ENCODE assay signal across 8 cellular contexts in genomic region chr16:58629681-58630640, GRCh38. TPM values are rescaled to one million over a fixed set of nuclear protein-coding genes. Genes with fewer than 3 reads are reported as not detected.
DNase-seq lines count a peak whose midpoint lies in the region; ATAC-seq and TF ChIP-seq lines count a peak whose summit lies in the region.

Gene CNOT1, minus strand, starts transcription at chr16:58629826. Its CDS starts 30,489 bp downstream, at chr16:58599337.

- ATAC-seq in GM21717 (IDR thresholded peaks at IDR 0.05; ENCODE audit: unreplicated experiment) = peak; percentile 87

- no peaks in the 10 kb centered on the region for H3K9me3 ChIP-seq in mucosa of rectum (ENCODE audit: control insufficient read depth in 2 of 2, low read length in 2 of 2)

- no peaks in the 10 kb centered on the region for H3K27me3 ChIP-seq in mucosa of rectum (ENCODE audit: control insufficient read depth in 2 of 2, insufficient read depth in 2 of 2, low read length in 2 of 2)

- peak within 1 kb of the TSS; percentile 96 to 99 for H3K27ac ChIP-seq in mucosa of rectum (ENCODE audit: low read depth in 2 of 2, low read length in 2 of 2)

- no peaks in the 10 kb centered on the region for H3K9me3 Mint-ChIP-seq in activated T-cell treated with anti-CD3 and anti-CD28 coated beads, Interleukin-2, amount 50 U/mL, for 24 hours

- peaks cover 0 to 14% of the 10 kb centered on the region in 2 donors for H3K4me1 ChIP-seq in mucosa of rectum (ENCODE audit: control insufficient read depth in 2 of 2, insufficient read depth in 2 of 2, low read length in 2 of 2)

- H3K9ac ChIP-seq in mucosa of rectum (ENCODE audit: low read depth in 1 of 2, low read length in 2 of 2) = peak within 1 kb of the TSS; percentile 96 to 100

- peak; percentile 80 for TF ChIP-seq POLR2A in erythroblast (IDR thresholded peaks at IDR 0.05; ENCODE audit: low read length)

- peaks cover 46% of the 10 kb centered on the region for H3K36me3 Mint-ChIP-seq in activated T-cell treated with anti-CD3 and anti-CD28 coated beads, Interleukin-2, amount 50 U/mL, for 24 hours (ENCODE audit: low read depth)

- H3K4me3 ChIP-seq in mucosa of rectum (ENCODE audit: low read length in 2 of 2) = peak within 1 kb of the TSS; percentile 95 to 97

- peak within 1 kb of the TSS; percentile 100 for H3K4me3 Mint-ChIP-seq in activated T-cell treated with anti-CD3 and anti-CD28 coated beads, Interleukin-2, amount 50 U/mL, for 24 hours

- peak; percentile 83 for DNase-seq in DMS153 treated with DMSO at 0.1 percent for 48 hours (lab: John Stamatoyannopoulos, UW; ENCODE audit: unreplicated experiment)
- DNase-seq in KBM-7 = peak; percentile 100
- peak; percentile 98 for DNase-seq in activated T-cell treated with anti-CD3 and anti-CD28 coated beads, Interleukin-2, amount 50 U/mL, for 24 hours
- peak; percentile 99 to 100 for DNase-seq in erythroblast (lab: John Stamatoyannopoulos, UW)
- peak; percentile 97 for DNase-seq in stimulated activated CD8-positive, alpha-beta memory T cell treated with anti-CD3 and anti-CD28 coated beads, Interleukin-4, amount 100 ng/mL, for 48 hours

- H3K27ac Mint-ChIP-seq in activated T-cell treated with anti-CD3 and anti-CD28 coated beads, Interleukin-2, amount 50 U/mL, for 24 hours = peak within 1 kb of the TSS; percentile 100

- H3K4me1 Mint-ChIP-seq in activated T-cell treated with anti-CD3 and anti-CD28 coated beads, Interleukin-2, amount 50 U/mL, for 24 hours (ENCODE audit: low read depth) = peaks cover 32% of the 10 kb centered on the region

- in situ Hi-C loops in KBM-7 (cut with MboI; ENCODE audit: low pct_unique_long_range_greater_than_20kb, low sequenced_read_pairs) = no loop called here

- H3K27me3 Mint-ChIP-seq in activated T-cell treated with anti-CD3 and anti-CD28 coated beads, Interleukin-2, amount 50 U/mL, for 24 hours = peaks cover 2% of the 10 kb centered on the region

- H3K36me3 ChIP-seq in mucosa of rectum (ENCODE audit: control insufficient read depth in 2 of 2, insufficient read depth in 2 of 2, low read length in 2 of 2) = no peaks in the 10 kb centered on the region

TF ChIP-seq in PFSK-1, 5 proteins besides CTCF, POLR2A, EP300 and RAD21:
- TF ChIP-seq POLR2AphosphoS5 (IDR thresholded peaks at IDR 0.05; ENCODE audit: low read depth, low read length) (peak; percentile 79), REST (IDR thresholded peaks at IDR 0.05; ENCODE audit: insufficient read depth in 1 of 2, low read depth in 2 of 2, low read length in 2 of 2) (0 out of 4 replicates have a peak, but pooled peaks of 1 of the 2 experiments have one; percentile 23), SIN3A (IDR thresholded peaks at IDR 0.05; ENCODE audit: borderline replicate concordance, insufficient read depth, low read length) (no peak), TAF1 (IDR thresholded peaks at IDR 0.05; ENCODE audit: borderline replicate concordance, insufficient read depth, low read length) (peak; percentile 61; the same call in 1 of the 2 replicates), FOXP2 (optimal IDR thresholded peaks at IDR 0.05; ENCODE audit: borderline replicate concordance, extremely low read depth, extremely low read length, insufficient read depth) (peak; percentile 19)

RNA-seq across cellular contexts. Expression of gene CNOT1, which starts in this region (rescaled TPM):
- polyA plus RNA-seq in PFSK-1 (2012; ENCODE audit: insufficient read length, low read depth) = 113 TPM

Comparison
In these comparisons a context has a peak if more than half of its experiments do, and no peak if none do; other contexts are left out.
1. Peak in every context shown above with its lines: DNase-seq, ATAC-seq, H3K4me3 ChIP-seq and H3K27ac ChIP-seq.